ENCODE assay signal across 17 cellular contexts in the genomic region with DNA sequence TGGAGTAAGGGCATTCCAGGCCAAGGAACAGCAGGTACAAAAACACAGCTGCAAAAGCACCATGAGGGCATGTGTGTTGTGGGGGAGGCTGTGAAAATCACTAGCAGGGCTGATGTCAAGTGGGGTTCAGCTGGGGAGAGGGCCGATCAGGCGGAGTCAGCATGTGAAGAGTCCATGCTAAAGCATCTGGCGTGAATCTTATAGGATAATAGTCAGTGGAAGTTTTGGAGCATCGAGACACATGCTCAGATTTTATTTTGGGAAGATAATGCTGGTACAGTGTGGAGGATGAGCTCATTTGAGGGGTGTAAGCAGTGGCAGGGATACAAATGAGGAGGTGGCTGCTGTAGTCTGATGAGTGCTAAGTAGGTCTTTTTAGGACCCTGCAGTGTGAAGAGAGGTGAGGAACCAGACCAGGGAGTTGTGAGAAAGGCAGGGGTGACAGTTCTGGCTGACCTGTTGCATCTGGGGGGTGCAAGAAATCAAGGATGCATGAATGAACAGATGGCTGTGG.
"Had no signal": no experiment of that assay in that cellular context is flagged by ENCODE, and none has a peak within 500 bp of the region (broad histone marks: within the 10 kb centered on the region; RNA-seq: fewer than 3 reads in every experiment).

No MANE protein-coding gene starts in this region.

- H3K27me3 Mint-ChIP-seq: stimulated activated memory B cell treated with anti-CD40 and anti-IgM and Interleukin-4, amounts not matched to agents 10 μg/mL and 1 μg/mL and 100 μg/mL, for 72 hours; T-helper 17 cell had no signal

- ATAC-seq: gastroesophageal sphincter; left colon; pancreas; stimulated activated memory B cell treated with anti-CD40 and anti-IgM and Interleukin-4, amounts not matched to agents 10 μg/mL and 1 μg/mL and 100 μg/mL, for 72 hours; T-helper 17 cell had no signal

- H3K27ac Mint-ChIP-seq: endodermal cell; stimulated activated memory B cell treated with anti-CD40 and anti-IgM and Interleukin-4, amounts not matched to agents 10 μg/mL and 1 μg/mL and 100 μg/mL, for 72 hours; T-helper 17 cell; type B pancreatic cell had no signal

- H3K4me3 Mint-ChIP-seq: endodermal cell; mesothelial cell of epicardium; stimulated activated memory B cell treated with anti-CD40 and anti-IgM and Interleukin-4, amounts not matched to agents 10 μg/mL and 1 μg/mL and 100 μg/mL, for 72 hours; T-helper 17 cell; type B pancreatic cell had no signal

- H3K27ac ChIP-seq: gastroesophageal sphincter, pancreas, suprapubic skin, WERI-Rb-1 had no signal

- DNase-seq: activated CD4-positive, alpha-beta T cell treated with anti-CD3 and anti-CD28 coated beads for 4 hours; activated CD8-positive, alpha-beta memory T cell treated with anti-CD3 and anti-CD28 coated beads for 24 hours; activated gamma-delta T cell treated with Interleukin-2 at 50 U/mL for 16 hours; dermis blood vessel endothelial cell; endodermal cell; erythroblast; left colon; pancreas; retina; T-helper 17 cell; WERI-Rb-1 had no signal

- H3K27me3 ChIP-seq: gastroesophageal sphincter, pancreas, suprapubic skin had no signal

- H3K4me3 ChIP-seq: gastroesophageal sphincter, lung, pancreas, suprapubic skin had no signal

- H3K9me3 Mint-ChIP-seq: endodermal cell; mesothelial cell of epicardium; stimulated activated memory B cell treated with anti-CD40 and anti-IgM and Interleukin-4, amounts not matched to agents 10 μg/mL and 1 μg/mL and 100 μg/mL, for 72 hours; type B pancreatic cell had no signal
